In the genomic region with DNA sequence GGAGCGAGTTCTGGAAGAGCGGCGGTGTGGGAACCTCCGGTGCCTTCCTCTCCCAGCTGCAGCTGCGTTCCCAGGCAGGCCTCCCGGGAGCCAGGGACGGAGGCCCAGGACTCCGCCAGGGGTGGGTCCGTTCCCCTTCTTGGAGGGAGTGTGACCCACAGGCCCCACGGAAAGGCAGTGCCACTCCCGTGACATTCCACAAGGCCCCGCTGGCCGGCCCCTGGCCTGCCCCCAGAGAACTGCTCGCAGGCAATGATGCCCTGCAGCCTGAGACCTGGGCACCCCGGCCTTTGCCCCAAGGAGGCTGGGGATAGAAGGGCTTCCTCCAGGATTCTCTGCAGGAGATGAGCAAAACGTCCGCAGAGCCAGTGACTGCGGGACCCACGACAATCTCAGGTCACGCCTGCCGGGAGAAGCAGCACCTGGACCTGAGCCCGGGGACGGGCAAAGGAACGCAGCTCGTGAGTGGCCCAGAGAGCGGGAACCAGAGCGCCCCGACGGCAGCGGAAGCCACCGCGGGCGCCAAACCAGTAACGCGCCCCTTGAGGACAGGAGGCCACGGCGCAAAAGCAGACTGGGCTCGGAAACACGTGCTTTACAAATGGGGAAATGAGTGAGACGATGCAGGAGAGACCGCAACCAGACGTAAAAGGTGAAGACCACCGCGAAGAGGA, we compare ENCODE assay signal across 9 cellular contexts. TPM values are rescaled to one million over a fixed set of nuclear protein-coding genes. Genes with fewer than 3 reads are reported as not detected.
DNase-seq lines count a peak whose midpoint lies in the region; ATAC-seq and TF ChIP-seq lines count a peak whose summit lies in the region.
"Had no signal": no experiment of that assay in that cellular context is flagged by ENCODE, and none has a peak within 500 bp of the region (broad histone marks: within the 10 kb centered on the region; RNA-seq: fewer than 3 reads in every experiment).

No MANE protein-coding gene starts in this region.

- peak; percentile 44 to 53 for TF ChIP-seq CTCF in GM23338 (conservative IDR thresholded peaks at IDR 0.05; ENCODE audit: low read depth in 2 of 2)
- TF ChIP-seq CTCF in glutamatergic neuron (IDR thresholded peaks at IDR 0.05; ENCODE audit: partially characterized antibody, unreplicated experiment), result no peak

- ATAC-seq in GM23338, result peak; percentile 97
- no peak for ATAC-seq in esophagus mucosa

- H3K4me1 ChIP-seq in GM23338 (ENCODE audit: insufficient read depth), result no peaks in the 10 kb centered on the region

- H3K9me3 Mint-ChIP-seq in GM23338, result peaks cover 3% of the 10 kb centered on the region; the same call in 2 of the 3 replicates
- peaks cover 3% of the 10 kb centered on the region for H3K9me3 Mint-ChIP-seq in glutamatergic neuron (ENCODE audit: unreplicated experiment)

- H3K36me3 ChIP-seq in GM23338 (ENCODE audit: insufficient read depth), result no peaks in the 10 kb centered on the region

- H3K36me3 Mint-ChIP-seq in GM23338 (ENCODE audit: low read depth) (no peaks in the 10 kb centered on the region), glutamatergic neuron (ENCODE audit: unreplicated experiment) (no peaks in the 10 kb centered on the region)

- peak overlapping the region; percentile 84 for H2AFZ ChIP-seq in GM23338

- peaks cover 21% of the 10 kb centered on the region for H3K27me3 Mint-ChIP-seq in GM23338 (ENCODE audit: insufficient read depth, low read depth, poor library complexity)
- peaks cover 5% of the 10 kb centered on the region for H3K27me3 Mint-ChIP-seq in glutamatergic neuron (ENCODE audit: unreplicated experiment)

- H3K27ac Mint-ChIP-seq in GM23338, result no peak overlapping the region
- H3K27ac Mint-ChIP-seq in glutamatergic neuron (ENCODE audit: unreplicated experiment), result no peak overlapping the region

- H3K79me2 ChIP-seq in GM23338 (replicated peaks; ENCODE audit: insufficient read depth), result no peaks in the 10 kb centered on the region

- H3K4me3 Mint-ChIP-seq in GM23338, result no peak overlapping the region; the same call in 2 of the 3 replicates
- H3K4me3 Mint-ChIP-seq in glutamatergic neuron (ENCODE audit: unreplicated experiment), result no peak overlapping the region

- peaks cover 18% of the 10 kb centered on the region; the same call in 1 of the 2 replicates for H3K27me3 ChIP-seq in GM23338 (ENCODE audit: insufficient read depth)

- H3F3A ChIP-seq in GM23338 (replicated peaks; ENCODE audit: low read depth), result no peaks in the 10 kb centered on the region

- DNase-seq in GM23338 (ENCODE audit: low spot score), result peak; percentile 80
- DNase-seq in activated T-cell treated with anti-CD3 and anti-CD28 coated beads, Interleukin-2, amount 50 U/mL, for 1 hour, result peak; percentile 60
- DNase-seq in iPS-NIHi7 (ENCODE audit: extremely low spot score), result peak; percentile 33
- DNase-seq in stimulated activated CD4-positive, alpha-beta T cell treated with anti-CD3 and anti-CD28 coated beads, Interleukin-4, amount 100 ng/mL, for 24 hours, result peak; percentile 11
- no peak for DNase-seq in NCI-H2029 (lab: John Stamatoyannopoulos, UW)
- DNase-seq in D341Med (ENCODE audit: low spot score), result no peak
- no peak for DNase-seq in glutamatergic neuron
- DNase-seq: NCI-H524 had no signal

- H3K27ac ChIP-seq in GM23338 (ENCODE audit: low read depth), result no peak overlapping the region

- no peak overlapping the region; the same call in 1 of the 2 replicates for H3K4me2 ChIP-seq in GM23338

- no peak overlapping the region for H3K4me3 ChIP-seq in GM23338

- peaks cover 2% of the 10 kb centered on the region; the same call in 1 of the 3 replicates for H3K4me1 Mint-ChIP-seq in GM23338
- H3K4me1 Mint-ChIP-seq in glutamatergic neuron (ENCODE audit: low read depth, unreplicated experiment), result no peaks in the 10 kb centered on the region

- H4K20me1 ChIP-seq in GM23338 (replicated peaks; ENCODE audit: insufficient read depth), result no peaks in the 10 kb centered on the region

- H3K9me2 ChIP-seq in GM23338 (ENCODE audit: insufficient read depth), result peaks cover 3% of the 10 kb centered on the region; the same call in 1 of the 2 replicates

TF ChIP-seq in GM23338, 12 proteins besides CTCF, POLR2A, EP300 and RAD21 (continues in another document):
- TF ChIP-seq ZNF331 (CRISPR knock-in tag; IDR thresholded peaks at IDR 0.05; ENCODE audit: low read depth), result no peak
- no peak for TF ChIP-seq NANOG (IDR thresholded peaks at IDR 0.05; ENCODE audit: borderline replicate concordance)
- TF ChIP-seq, protein P1, sequence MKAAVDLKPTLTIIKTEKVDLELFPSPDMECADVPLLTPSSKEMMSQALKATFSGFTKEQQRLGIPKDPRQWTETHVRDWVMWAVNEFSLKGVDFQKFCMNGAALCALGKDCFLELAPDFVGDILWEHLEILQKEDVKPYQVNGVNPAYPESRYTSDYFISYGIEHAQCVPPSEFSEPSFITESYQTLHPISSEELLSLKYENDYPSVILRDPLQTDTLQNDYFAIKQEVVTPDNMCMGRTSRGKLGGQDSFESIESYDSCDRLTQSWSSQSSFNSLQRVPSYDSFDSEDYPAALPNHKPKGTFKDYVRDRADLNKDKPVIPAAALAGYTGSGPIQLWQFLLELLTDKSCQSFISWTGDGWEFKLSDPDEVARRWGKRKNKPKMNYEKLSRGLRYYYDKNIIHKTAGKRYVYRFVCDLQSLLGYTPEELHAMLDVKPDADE (IDR thresholded peaks at IDR 0.05), result no peak
- no peak for TF ChIP-seq EZH2phosphoT487 (IDR thresholded peaks at IDR 0.05; ENCODE audit: unreplicated experiment)
- no peak for TF ChIP-seq CREB1 (CRISPR knock-in tag; IDR thresholded peaks at IDR 0.05; ENCODE audit: low read depth)
- TF ChIP-seq EZH2 (IDR thresholded peaks at IDR 0.05; ENCODE audit: low read depth, unreplicated experiment), result no peak
- TF ChIP-seq REST (IDR thresholded peaks at IDR 0.05; ENCODE audit: unreplicated experiment), result no peak

RNA-seq across cellular contexts. Expression of gene OBP2B, which starts 9.3 kb away (rescaled TPM):
- total RNA-seq in GM23338 (2014; rRNA removed; shearing (Covaris generic)), result not detected in 2 replicates
- not detected in 2 replicates for polyA plus RNA-seq in GM23338 (2016; fragmentation: Nextera tagmentation; extraction: Ambion mirVana)
- not detected for total RNA-seq in esophagus mucosa
- total RNA-seq in glutamatergic neuron (ENCODE audit: unreplicated experiment), result not detected

RNA-seq across cellular contexts. Expression of gene GBGT1, which starts 36.1 kb away (rescaled TPM):
- 15.7 and 22.4 TPM in 2 replicates for total RNA-seq in GM23338 (2014; rRNA removed; shearing (Covaris generic))
- 3.7 and 4.9 TPM in 2 replicates for polyA plus RNA-seq in GM23338 (2016; fragmentation: Nextera tagmentation; extraction: Ambion mirVana)
- total RNA-seq in esophagus mucosa (2.0 TPM), glutamatergic neuron (ENCODE audit: unreplicated experiment) (1.3 TPM)

Comparison
In these comparisons a context has a peak if more than half of its experiments do, and no peak if none do; other contexts are left out.
1. DNase-seq: peak in GM23338 (single experiment), activated T-cell treated with anti-CD3 and anti-CD28 coated beads, Interleukin-2, amount 50 U/mL, for 1 hour (single experiment), iPS-NIHi7 (single experiment) and stimulated activated CD4-positive, alpha-beta T cell treated with anti-CD3 and anti-CD28 coated beads, Interleukin-4, amount 100 ng/mL, for 24 hours (single experiment); none in NCI-H2029 (single experiment), D341Med (single experiment) and glutamatergic neuron (single experiment).